ENCODE assay signal across 1 cellular context in the genomic region with DNA sequence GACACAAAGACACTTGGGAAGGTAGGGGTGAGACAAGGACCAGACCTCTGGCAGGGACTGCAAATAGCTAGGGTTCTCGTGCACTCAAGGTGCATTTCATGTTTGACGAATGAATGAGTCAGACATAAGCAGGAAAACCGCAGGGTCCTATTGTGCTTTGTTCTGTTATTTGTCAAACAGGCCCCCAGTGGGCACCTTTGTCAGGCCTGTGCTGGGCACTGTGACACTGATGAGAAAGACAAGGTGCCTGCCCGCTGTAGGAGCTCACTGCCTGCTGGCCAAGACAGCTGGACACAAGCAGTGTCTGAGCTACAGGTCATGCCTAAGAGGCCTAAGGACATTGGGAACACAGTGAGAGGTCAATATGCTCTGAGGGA.
A peak's percentile ranks its signal among the peaks of the same experiment; 100 is the strongest.
TF ChIP-seq lines count a peak whose summit lies in the region.

No MANE protein-coding gene starts in this region.

TF ChIP-seq in HepG2, 621 proteins besides CTCF, POLR2A, EP300 and RAD21 (continued from another document and continues in another):
- TF ChIP-seq, protein P1, sequence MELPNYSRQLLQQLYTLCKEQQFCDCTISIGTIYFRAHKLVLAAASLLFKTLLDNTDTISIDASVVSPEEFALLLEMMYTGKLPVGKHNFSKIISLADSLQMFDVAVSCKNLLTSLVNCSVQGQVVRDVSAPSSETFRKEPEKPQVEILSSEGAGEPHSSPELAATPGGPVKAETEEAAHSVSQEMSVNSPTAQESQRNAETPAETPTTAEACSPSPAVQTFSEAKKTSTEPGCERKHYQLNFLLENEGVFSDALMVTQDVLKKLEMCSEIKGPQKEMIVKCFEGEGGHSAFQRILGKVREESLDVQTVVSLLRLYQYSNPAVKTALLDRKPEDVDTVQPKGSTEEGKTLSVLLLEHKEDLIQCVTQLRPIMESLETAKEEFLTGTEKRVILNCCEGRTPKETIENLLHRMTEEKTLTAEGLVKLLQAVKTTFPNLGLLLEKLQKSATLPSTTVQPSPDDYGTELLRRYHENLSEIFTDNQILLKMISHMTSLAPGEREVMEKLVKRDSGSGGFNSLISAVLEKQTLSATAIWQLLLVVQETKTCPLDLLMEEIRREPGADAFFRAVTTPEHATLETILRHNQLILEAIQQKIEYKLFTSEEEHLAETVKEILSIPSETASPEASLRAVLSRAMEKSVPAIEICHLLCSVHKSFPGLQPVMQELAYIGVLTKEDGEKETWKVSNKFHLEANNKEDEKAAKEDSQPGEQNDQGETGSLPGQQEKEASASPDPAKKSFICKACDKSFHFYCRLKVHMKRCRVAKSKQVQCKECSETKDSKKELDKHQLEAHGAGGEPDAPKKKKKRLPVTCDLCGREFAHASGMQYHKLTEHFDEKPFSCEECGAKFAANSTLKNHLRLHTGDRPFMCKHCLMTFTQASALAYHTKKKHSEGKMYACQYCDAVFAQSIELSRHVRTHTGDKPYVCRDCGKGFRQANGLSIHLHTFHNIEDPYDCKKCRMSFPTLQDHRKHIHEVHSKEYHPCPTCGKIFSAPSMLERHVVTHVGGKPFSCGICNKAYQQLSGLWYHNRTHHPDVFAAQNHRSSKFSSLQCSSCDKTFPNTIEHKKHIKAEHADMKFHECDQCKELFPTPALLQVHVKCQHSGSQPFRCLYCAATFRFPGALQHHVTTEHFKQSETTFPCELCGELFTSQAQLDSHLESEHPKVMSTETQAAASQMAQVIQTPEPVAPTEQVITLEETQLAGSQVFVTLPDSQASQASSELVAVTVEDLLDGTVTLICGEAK (IDR thresholded peaks at IDR 0.05): no peak
- TF ChIP-seq, protein P1 (CRISPR knock-in tag; IDR thresholded peaks at IDR 0.05): no peak
- TF ChIP-seq ZNF3 (CRISPR knock-in tag; IDR thresholded peaks at IDR 0.05): peak; percentile 90
- TF ChIP-seq EZH2 (conservative IDR thresholded peaks at IDR 0.05; ENCODE audit: low read depth, low read length): no peak
- no peak for TF ChIP-seq ZNF260 (CRISPR knock-in tag; IDR thresholded peaks at IDR 0.05; ENCODE audit: borderline replicate concordance, low read depth)
- TF ChIP-seq ZNF138 (CRISPR knock-in tag; IDR thresholded peaks at IDR 0.05; ENCODE audit: low read depth): no peak
- TF ChIP-seq SRY (CRISPR knock-in tag; IDR thresholded peaks at IDR 0.05): no peak
- TF ChIP-seq, protein P2, sequence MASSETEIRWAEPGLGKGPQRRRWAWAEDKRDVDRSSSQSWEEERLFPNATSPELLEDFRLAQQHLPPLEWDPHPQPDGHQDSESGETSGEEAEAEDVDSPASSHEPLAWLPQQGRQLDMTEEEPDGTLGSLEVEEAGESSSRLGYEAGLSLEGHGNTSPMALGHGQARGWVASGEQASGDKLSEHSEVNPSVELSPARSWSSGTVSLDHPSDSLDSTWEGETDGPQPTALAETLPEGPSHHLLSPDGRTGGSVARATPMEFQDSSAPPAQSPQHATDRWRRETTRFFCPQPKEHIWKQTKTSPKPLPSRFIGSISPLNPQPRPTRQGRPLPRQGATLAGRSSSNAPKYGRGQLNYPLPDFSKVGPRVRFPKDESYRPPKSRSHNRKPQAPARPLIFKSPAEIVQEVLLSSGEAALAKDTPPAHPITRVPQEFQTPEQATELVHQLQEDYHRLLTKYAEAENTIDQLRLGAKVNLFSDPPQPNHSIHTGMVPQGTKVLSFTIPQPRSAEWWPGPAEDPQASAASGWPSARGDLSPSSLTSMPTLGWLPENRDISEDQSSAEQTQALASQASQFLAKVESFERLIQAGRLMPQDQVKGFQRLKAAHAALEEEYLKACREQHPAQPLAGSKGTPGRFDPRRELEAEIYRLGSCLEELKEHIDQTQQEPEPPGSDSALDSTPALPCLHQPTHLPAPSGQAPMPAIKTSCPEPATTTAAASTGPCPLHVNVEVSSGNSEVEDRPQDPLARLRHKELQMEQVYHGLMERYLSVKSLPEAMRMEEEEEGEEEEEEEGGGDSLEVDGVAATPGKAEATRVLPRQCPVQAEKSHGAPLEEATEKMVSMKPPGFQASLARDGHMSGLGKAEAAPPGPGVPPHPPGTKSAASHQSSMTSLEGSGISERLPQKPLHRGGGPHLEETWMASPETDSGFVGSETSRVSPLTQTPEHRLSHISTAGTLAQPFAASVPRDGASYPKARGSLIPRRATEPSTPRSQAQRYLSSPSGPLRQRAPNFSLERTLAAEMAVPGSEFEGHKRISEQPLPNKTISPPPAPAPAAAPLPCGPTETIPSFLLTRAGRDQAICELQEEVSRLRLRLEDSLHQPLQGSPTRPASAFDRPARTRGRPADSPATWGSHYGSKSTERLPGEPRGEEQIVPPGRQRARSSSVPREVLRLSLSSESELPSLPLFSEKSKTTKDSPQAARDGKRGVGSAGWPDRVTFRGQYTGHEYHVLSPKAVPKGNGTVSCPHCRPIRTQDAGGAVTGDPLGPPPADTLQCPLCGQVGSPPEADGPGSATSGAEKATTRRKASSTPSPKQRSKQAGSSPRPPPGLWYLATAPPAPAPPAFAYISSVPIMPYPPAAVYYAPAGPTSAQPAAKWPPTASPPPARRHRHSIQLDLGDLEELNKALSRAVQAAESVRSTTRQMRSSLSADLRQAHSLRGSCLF (CRISPR knock-in tag; IDR thresholded peaks at IDR 0.05; ENCODE audit: borderline replicate concordance): no peak
- no peak for TF ChIP-seq U2AF2 (IDR thresholded peaks at IDR 0.05; ENCODE audit: low read depth, low read length)
- no peak for TF ChIP-seq IKZF4 (CRISPR knock-in tag; IDR thresholded peaks at IDR 0.05; ENCODE audit: borderline replicate concordance, low read depth, not compliant biosample characterization)
- TF ChIP-seq ZBTB3 (CRISPR knock-in tag; IDR thresholded peaks at IDR 0.05; ENCODE audit: borderline replicate concordance, low read depth): no peak
- peak; percentile 92 for TF ChIP-seq ZKSCAN8 (CRISPR knock-in tag; IDR thresholded peaks at IDR 0.05; ENCODE audit: borderline replicate concordance)
- no peak for TF ChIP-seq GPN1 (CRISPR knock-in tag; IDR thresholded peaks at IDR 0.05; ENCODE audit: borderline replicate concordance)
- 0 out of 2 replicates have a peak, but pooled peaks have one; percentile 31 for TF ChIP-seq BCL6 (CRISPR knock-in tag; IDR thresholded peaks at IDR 0.05)
- TF ChIP-seq TRIM24 (CRISPR knock-in tag; IDR thresholded peaks at IDR 0.05): no peak
- TF ChIP-seq SNAI1 (CRISPR knock-in tag; IDR thresholded peaks at IDR 0.05; ENCODE audit: borderline replicate concordance): no peak
- TF ChIP-seq AHR (CRISPR knock-in tag; IDR thresholded peaks at IDR 0.05): no peak
- no peak for TF ChIP-seq PAWR (CRISPR knock-in tag; IDR thresholded peaks at IDR 0.05; ENCODE audit: borderline replicate concordance)
- no peak for TF ChIP-seq ZNF564 (CRISPR knock-in tag; IDR thresholded peaks at IDR 0.05)
- TF ChIP-seq ZNF670 (CRISPR knock-in tag; IDR thresholded peaks at IDR 0.05; ENCODE audit: borderline replicate concordance): no peak
- no peak for TF ChIP-seq ZC3H4 (CRISPR knock-in tag; IDR thresholded peaks at IDR 0.05; ENCODE audit: borderline replicate concordance)
- TF ChIP-seq SIN3B (IDR thresholded peaks at IDR 0.05; ENCODE audit: low read length): no peak
- TF ChIP-seq MIER3 (CRISPR knock-in tag; IDR thresholded peaks at IDR 0.05; ENCODE audit: borderline replicate concordance): no peak; the same call in 1 of the 2 replicates
- TF ChIP-seq, protein P3, sequence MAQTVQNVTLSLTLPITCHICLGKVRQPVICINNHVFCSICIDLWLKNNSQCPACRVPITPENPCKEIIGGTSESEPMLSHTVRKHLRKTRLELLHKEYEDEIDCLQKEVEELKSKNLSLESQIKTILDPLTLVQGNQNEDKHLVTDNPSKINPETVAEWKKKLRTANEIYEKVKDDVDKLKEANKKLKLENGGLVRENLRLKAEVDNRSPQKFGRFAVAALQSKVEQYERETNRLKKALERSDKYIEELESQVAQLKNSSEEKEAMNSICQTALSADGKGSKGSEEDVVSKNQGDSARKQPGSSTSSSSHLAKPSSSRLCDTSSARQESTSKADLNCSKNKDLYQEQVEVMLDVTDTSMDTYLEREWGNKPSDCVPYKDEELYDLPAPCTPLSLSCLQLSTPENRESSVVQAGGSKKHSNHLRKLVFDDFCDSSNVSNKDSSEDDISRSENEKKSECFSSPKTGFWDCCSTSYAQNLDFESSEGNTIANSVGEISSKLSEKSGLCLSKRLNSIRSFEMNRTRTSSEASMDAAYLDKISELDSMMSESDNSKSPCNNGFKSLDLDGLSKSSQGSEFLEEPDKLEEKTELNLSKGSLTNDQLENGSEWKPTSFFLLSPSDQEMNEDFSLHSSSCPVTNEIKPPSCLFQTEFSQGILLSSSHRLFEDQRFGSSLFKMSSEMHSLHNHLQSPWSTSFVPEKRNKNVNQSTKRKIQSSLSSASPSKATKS (CRISPR knock-in tag; IDR thresholded peaks at IDR 0.05): no peak
- no peak for TF ChIP-seq TCF7L2 (IDR thresholded peaks at IDR 0.05; ENCODE audit: low read depth, low read length)
- 0 out of 2 replicates have a peak, but pooled peaks have one; percentile 21 for TF ChIP-seq MAFF (IDR thresholded peaks at IDR 0.05; ENCODE audit: low read depth, low read length)
- TF ChIP-seq ZNF232 (CRISPR knock-in tag; IDR thresholded peaks at IDR 0.05; ENCODE audit: borderline replicate concordance): no peak
- no peak for TF ChIP-seq HMG20B (CRISPR knock-in tag; conservative IDR thresholded peaks at IDR 0.05)
- TF ChIP-seq ZNF235 (CRISPR knock-in tag; IDR thresholded peaks at IDR 0.05; ENCODE audit: borderline replicate concordance): no peak
- TF ChIP-seq ZNF160 (CRISPR knock-in tag; IDR thresholded peaks at IDR 0.05): no peak
- TF ChIP-seq, protein P4, sequence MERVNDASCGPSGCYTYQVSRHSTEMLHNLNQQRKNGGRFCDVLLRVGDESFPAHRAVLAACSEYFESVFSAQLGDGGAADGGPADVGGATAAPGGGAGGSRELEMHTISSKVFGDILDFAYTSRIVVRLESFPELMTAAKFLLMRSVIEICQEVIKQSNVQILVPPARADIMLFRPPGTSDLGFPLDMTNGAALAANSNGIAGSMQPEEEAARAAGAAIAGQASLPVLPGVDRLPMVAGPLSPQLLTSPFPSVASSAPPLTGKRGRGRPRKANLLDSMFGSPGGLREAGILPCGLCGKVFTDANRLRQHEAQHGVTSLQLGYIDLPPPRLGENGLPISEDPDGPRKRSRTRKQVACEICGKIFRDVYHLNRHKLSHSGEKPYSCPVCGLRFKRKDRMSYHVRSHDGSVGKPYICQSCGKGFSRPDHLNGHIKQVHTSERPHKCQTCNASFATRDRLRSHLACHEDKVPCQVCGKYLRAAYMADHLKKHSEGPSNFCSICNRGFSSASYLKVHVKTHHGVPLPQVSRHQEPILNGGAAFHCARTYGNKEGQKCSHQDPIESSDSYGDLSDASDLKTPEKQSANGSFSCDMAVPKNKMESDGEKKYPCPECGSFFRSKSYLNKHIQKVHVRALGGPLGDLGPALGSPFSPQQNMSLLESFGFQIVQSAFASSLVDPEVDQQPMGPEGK (CRISPR knock-in tag; IDR thresholded peaks at IDR 0.05): peak; percentile 85
- TF ChIP-seq ZNF766 (CRISPR knock-in tag; IDR thresholded peaks at IDR 0.05; ENCODE audit: borderline replicate concordance): no peak
- no peak for TF ChIP-seq GFI1 (CRISPR knock-in tag; IDR thresholded peaks at IDR 0.05; ENCODE audit: borderline replicate concordance)
- TF ChIP-seq KDM2A (CRISPR knock-in tag; IDR thresholded peaks at IDR 0.05; ENCODE audit: borderline replicate concordance, low read depth): 0 out of 2 replicates have a peak, but pooled peaks have one; percentile 35
- TF ChIP-seq KLF6 (CRISPR knock-in tag; IDR thresholded peaks at IDR 0.05): no peak
- TF ChIP-seq, protein P5, sequence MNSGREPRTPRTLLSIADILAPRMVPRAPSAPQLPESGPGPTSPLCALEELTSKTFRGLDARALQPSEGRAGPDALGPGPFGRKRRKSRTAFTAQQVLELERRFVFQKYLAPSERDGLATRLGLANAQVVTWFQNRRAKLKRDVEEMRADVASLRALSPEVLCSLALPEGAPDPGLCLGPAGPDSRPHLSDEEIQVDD (CRISPR knock-in tag; IDR thresholded peaks at IDR 0.05; ENCODE audit: borderline replicate concordance): no peak
- 0 out of 2 replicates have a peak, but pooled peaks have one; percentile 45 for TF ChIP-seq ZNF331 (CRISPR knock-in tag; IDR thresholded peaks at IDR 0.05)
- no peak for TF ChIP-seq MATR3 (CRISPR knock-in tag; IDR thresholded peaks at IDR 0.05)
- no peak for TF ChIP-seq ZNF562 (CRISPR knock-in tag; IDR thresholded peaks at IDR 0.05; ENCODE audit: borderline replicate concordance)
- TF ChIP-seq NAIF1 (CRISPR knock-in tag; IDR thresholded peaks at IDR 0.05; ENCODE audit: borderline replicate concordance): no peak
- no peak for TF ChIP-seq SRF (IDR thresholded peaks at IDR 0.05; ENCODE audit: low read depth, low read length)
- no peak for TF ChIP-seq ATRX (CRISPR knock-in tag; IDR thresholded peaks at IDR 0.05; ENCODE audit: borderline replicate concordance)
- TF ChIP-seq, protein P6, sequence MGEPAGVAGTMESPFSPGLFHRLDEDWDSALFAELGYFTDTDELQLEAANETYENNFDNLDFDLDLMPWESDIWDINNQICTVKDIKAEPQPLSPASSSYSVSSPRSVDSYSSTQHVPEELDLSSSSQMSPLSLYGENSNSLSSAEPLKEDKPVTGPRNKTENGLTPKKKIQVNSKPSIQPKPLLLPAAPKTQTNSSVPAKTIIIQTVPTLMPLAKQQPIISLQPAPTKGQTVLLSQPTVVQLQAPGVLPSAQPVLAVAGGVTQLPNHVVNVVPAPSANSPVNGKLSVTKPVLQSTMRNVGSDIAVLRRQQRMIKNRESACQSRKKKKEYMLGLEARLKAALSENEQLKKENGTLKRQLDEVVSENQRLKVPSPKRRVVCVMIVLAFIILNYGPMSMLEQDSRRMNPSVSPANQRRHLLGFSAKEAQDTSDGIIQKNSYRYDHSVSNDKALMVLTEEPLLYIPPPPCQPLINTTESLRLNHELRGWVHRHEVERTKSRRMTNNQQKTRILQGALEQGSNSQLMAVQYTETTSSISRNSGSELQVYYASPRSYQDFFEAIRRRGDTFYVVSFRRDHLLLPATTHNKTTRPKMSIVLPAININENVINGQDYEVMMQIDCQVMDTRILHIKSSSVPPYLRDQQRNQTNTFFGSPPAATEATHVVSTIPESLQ (CRISPR knock-in tag; conservative IDR thresholded peaks at IDR 0.05): no peak
